Comparison of ENCODE assay signal across 27 cellular contexts in the genomic region with DNA sequence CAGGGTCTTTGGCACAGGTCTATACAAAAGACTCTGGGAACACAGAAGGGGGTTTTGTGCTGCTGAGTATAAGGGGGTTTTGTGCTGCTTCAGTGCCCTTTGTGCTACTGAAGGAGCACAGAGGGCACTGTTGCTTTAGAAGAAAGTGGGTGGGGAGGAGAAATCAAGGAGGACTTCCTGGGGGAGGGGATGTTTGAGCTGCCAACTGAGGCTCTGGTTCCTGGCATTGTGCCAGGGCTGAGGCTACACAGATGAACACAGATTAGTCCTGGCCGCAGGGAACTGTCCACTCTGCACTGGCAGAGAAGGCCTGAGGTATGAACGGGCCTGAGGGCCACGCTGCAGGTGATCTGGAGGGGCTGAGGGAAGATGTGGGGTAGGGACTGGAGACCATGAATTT. TPM values are rescaled to one million over a fixed set of nuclear protein-coding genes. Genes with fewer than 3 reads are reported as not detected.
DNase-seq lines count a peak whose midpoint lies in the region; ATAC-seq and TF ChIP-seq lines count a peak whose summit lies in the region.
"Had no signal": no experiment of that assay in that cellular context is flagged by ENCODE, and none has a peak within 500 bp of the region (broad histone marks: within the 10 kb centered on the region; RNA-seq: fewer than 3 reads in every experiment).

No MANE protein-coding gene starts in this region.

- H3K4me3 ChIP-seq in OCI-LY1 (ENCODE audit: low read depth, low read length, poor library complexity, severe bottlenecking): no peak overlapping the region
- no peak overlapping the region for H3K4me3 ChIP-seq in choroid plexus epithelial cell (ENCODE audit: low read depth, low read length)
- H3K4me3 ChIP-seq in lower lobe of right lung: no peak overlapping the region
- H3K4me3 ChIP-seq in sigmoid colon: no peak overlapping the region
- H3K4me3 ChIP-seq: ascending aorta, dorsolateral prefrontal cortex, GM23338, Peyer's patch, suprapubic skin, upper lobe of right lung had no signal

- intact Hi-C loops in lower lobe of right lung (cut with DNase I): no loop called here
- intact Hi-C loops in sigmoid colon (cut with DNase I): no loop called here

- H3K79me2 ChIP-seq in OCI-LY1 (ENCODE audit: insufficient read depth, low read length): no peaks in the 10 kb centered on the region
- H3K79me2 ChIP-seq: parathyroid adenoma had no signal

- peak; percentile 35 for DNase-seq in choroid plexus epithelial cell (ENCODE audit: low read depth)
- DNase-seq in lower lobe of right lung: peak; percentile 14
- no peak for DNase-seq in sigmoid colon
- DNase-seq in activated naive CD4-positive, alpha-beta T cell (lab: John Stamatoyannopoulos, UW): no peak
- no peak for DNase-seq in NOMO-1 treated with DMSO at 0.1 percent for 48 hours (lab: John Stamatoyannopoulos, UW; ENCODE audit: unreplicated experiment)
- DNase-seq: activated CD4-positive, alpha-beta memory T cell treated with anti-CD3 and anti-CD28 coated beads for 36 hours; activated CD8-positive, alpha-beta memory T cell treated with anti-CD3 and anti-CD28 coated beads, Interleukin-2, amount 50 U/mL, for 48 hours; AML-193; CD8-positive, alpha-beta memory T cell; central memory CD4-positive, alpha-beta T cell; DMS 273 treated with DMSO at 0.1 percent for 48 hours; dorsolateral prefrontal cortex; NCI-H1092 treated with DMSO at 0.1 percent for 48 hours; NCI-H187 treated with DMSO at 0.1 percent for 48 hours; NCI-H526; NK-92 treated with Interleukin-12 subunit alpha and Interleukin-12 subunit beta, amount 100 ng/mL, for 24 hours; stimulated activated naive CD4-positive, alpha-beta T cell; upper lobe of right lung had no signal

- H3F3A ChIP-seq in OCI-LY1 (ENCODE audit: insufficient read depth, low read length): no peaks in the 10 kb centered on the region

- no peak for TF ChIP-seq POLR2A in sigmoid colon (IDR thresholded peaks at IDR 0.05)

- no peak overlapping the region for H3K4me2 ChIP-seq in OCI-LY1 (ENCODE audit: low read length)
- H3K4me2 ChIP-seq: GM23338 had no signal

- no peak overlapping the region for H3K27ac ChIP-seq in OCI-LY1 (ENCODE audit: low read depth, low read length, poor library complexity, severe bottlenecking)
- H3K27ac ChIP-seq in lower lobe of right lung: no peak overlapping the region
- no peak overlapping the region for H3K27ac ChIP-seq in sigmoid colon
- H3K27ac ChIP-seq: ascending aorta, parathyroid adenoma, Peyer's patch, suprapubic skin, upper lobe of right lung had no signal

- H3K9me2 ChIP-seq in OCI-LY1 (ENCODE audit: low read depth, low read length): no peaks in the 10 kb centered on the region

- H3K9ac ChIP-seq in OCI-LY1 (ENCODE audit: low read length): no peak overlapping the region
- H3K9ac ChIP-seq: parathyroid adenoma had no signal

- H3K9me3 ChIP-seq in OCI-LY1 (ENCODE audit: low read length) (no peaks in the 10 kb centered on the region), lower lobe of right lung (no peaks in the 10 kb centered on the region), sigmoid colon (no peaks in the 10 kb centered on the region)
- H3K9me3 ChIP-seq: ascending aorta, Peyer's patch, suprapubic skin, upper lobe of right lung had no signal

- no peak for TF ChIP-seq EP300 in sigmoid colon (IDR thresholded peaks at IDR 0.05)

- no peaks in the 10 kb centered on the region for H4K20me1 ChIP-seq in OCI-LY1 (ENCODE audit: insufficient read depth, low read length)

- no peak overlapping the region for H2AFZ ChIP-seq in OCI-LY1 (ENCODE audit: low read length)
- H2AFZ ChIP-seq: GM23338, parathyroid adenoma had no signal

- ATAC-seq in lower lobe of right lung: no peak
- no peak for ATAC-seq in GM21447 (IDR thresholded peaks at IDR 0.05; ENCODE audit: unreplicated experiment)
- ATAC-seq: activated CD4-positive, CD25-positive, alpha-beta regulatory T cell treated with anti-CD3 and anti-CD28 coated beads, Interleukin-2, amount 50 U/mL, for 24 hours; GM23338; natural killer cell treated with Interleukin-12 subunit alpha and Interleukin-12 subunit beta and Interleukin-15 and Interleukin-18, amount 100 ng/mL, for 72 hours; upper lobe of right lung had no signal

- TF ChIP-seq CTCF in OCI-LY1 (IDR thresholded peaks at IDR 0.05; ENCODE audit: low read length): peak; percentile 12; the same call in 1 of the 2 replicates
- no peak for TF ChIP-seq CTCF in choroid plexus epithelial cell (conservative IDR thresholded peaks at IDR 0.05; ENCODE audit: low read depth, low read length)
- TF ChIP-seq CTCF in lower lobe of right lung (IDR thresholded peaks at IDR 0.05): no peak
- TF ChIP-seq CTCF in sigmoid colon (IDR thresholded peaks at IDR 0.05): no peak

- whole genome bisulfite sequencing in sigmoid colon, 2 donors: 76 to 86% methylated on average over 3 of the region's 3 CpGs

- H3K4me1 ChIP-seq in OCI-LY1 (ENCODE audit: insufficient read depth, low read length, severe bottlenecking) (no peaks in the 10 kb centered on the region), lower lobe of right lung (peaks cover 9% of the 10 kb centered on the region), sigmoid colon (no peaks in the 10 kb centered on the region)
- H3K4me1 ChIP-seq: parathyroid adenoma, Peyer's patch, upper lobe of right lung had no signal

- H3K27me3 ChIP-seq in OCI-LY1 (ENCODE audit: insufficient read depth, low read length) (peaks cover 8% of the 10 kb centered on the region; the same call in 1 of the 2 replicates), lower lobe of right lung (ENCODE audit: low read depth) (peaks cover 11% of the 10 kb centered on the region), sigmoid colon (peaks cover 0 to 5% (median 0%) of the 10 kb centered on the region in 3 donors)
- H3K27me3 ChIP-seq: ascending aorta, dorsolateral prefrontal cortex, Peyer's patch, suprapubic skin, upper lobe of right lung had no signal

- H3K36me3 ChIP-seq in OCI-LY1 (ENCODE audit: insufficient read depth, low read length) (no peaks in the 10 kb centered on the region), lower lobe of right lung (no peaks in the 10 kb centered on the region), sigmoid colon (no peaks in the 10 kb centered on the region)
- H3K36me3 ChIP-seq: ascending aorta, Peyer's patch, suprapubic skin, upper lobe of right lung had no signal

RNA-seq across cellular contexts. Expression of gene SEC13, which starts 32.2 kb away (rescaled TPM):
- total RNA-seq in lower lobe of right lung: 76.3 TPM
- total RNA-seq in sigmoid colon: 10 to 100 TPM; 53.5 to 87.2 (median 67.1) TPM
- polyA plus RNA-seq in sigmoid colon: 100 to 1,000 TPM; 125 to 178 (median 134) TPM

Comparison
In these comparisons a context has a peak if more than half of its experiments do, and no peak if none do; other contexts are left out.
1. DNase-seq: peak in choroid plexus epithelial cell (single experiment) and lower lobe of right lung (single experiment); none in sigmoid colon (single experiment), activated naive CD4-positive, alpha-beta T cell (0 of 4) and NOMO-1 treated with DMSO at 0.1 percent for 48 hours (single experiment).